11 cellular contexts compared by ENCODE assay signal in genomic region chr3:149532463-149533180, GRCh38. TPM values are rescaled to one million over a fixed set of nuclear protein-coding genes. Genes with fewer than 3 reads are reported as not detected.
A peak's percentile ranks its signal among the peaks of the same experiment; 100 is the strongest.
DNase-seq lines count a peak whose midpoint lies in the region; ATAC-seq, FAIRE-seq and TF ChIP-seq lines count a peak whose summit lies in the region.
"Had no signal": no experiment of that assay in that cellular context is flagged by ENCODE, and none has a peak within 500 bp of the region (broad histone marks: within the 10 kb centered on the region; RNA-seq: fewer than 3 reads in every experiment).

No MANE protein-coding gene starts in this region.

- DNase-seq in GM18507 (ENCODE audit: extremely low spot score, insufficient read length, low read depth) (peak; percentile 4), endodermal cell (no peak), spleen (no peak), NCI-H2196 (lab: John Stamatoyannopoulos, UW; ENCODE audit: unreplicated experiment) (no peak), cerebellar nuclear complex (lab: John Stamatoyannopoulos, UW) (no peak)
- DNase-seq: NCI-H2081 treated with DMSO at 0.1 percent for 48 hours; stimulated activated CD4-positive, alpha-beta T cell treated with anti-CD3 and anti-CD28 coated beads, Interleukin-15, amount 100 ng/mL, for 24 hours had no signal

- no peak overlapping the region for H3K9ac ChIP-seq in endodermal cell (ENCODE audit: extremely low read depth, low read length, poor library complexity, severe bottlenecking)

- FAIRE-seq in GM18507 (lab: Jason Lieb, UNC), result no peak
- FAIRE-seq: TTC549 had no signal

- no peaks in the 10 kb centered on the region for H3K27me3 Mint-ChIP-seq in endodermal cell (ENCODE audit: insufficient read depth)

- no peak for TF ChIP-seq POLR2A in spleen (IDR thresholded peaks at IDR 0.05)

- no peak overlapping the region for H3K27ac Mint-ChIP-seq in endodermal cell

- H3K27ac ChIP-seq in endodermal cell (ENCODE audit: low read depth, low read length) (peak overlapping the region; percentile 62), spleen (peak overlapping the region in 7 of 8 donors; percentile 48 to 77 (median 69))

- TF ChIP-seq CTCF in endodermal cell (conservative IDR thresholded peaks at IDR 0.05) (no peak), spleen (IDR thresholded peaks at IDR 0.05 in 8 of 11, conservative IDR thresholded peaks at IDR 0.05 in 3 of 11) (peak in 1 of 11 experiments; percentile 9)

- H3K9me3 ChIP-seq in endodermal cell (ENCODE audit: control insufficient read depth, low read length) (no peaks in the 10 kb centered on the region), spleen (no peaks in the 10 kb centered on the region)

- peaks cover 55% of the 10 kb centered on the region for H3K4me1 Mint-ChIP-seq in endodermal cell

- intact Hi-C loops in spleen (cut with DNase I; ENCODE audit: low total_unique reads), result loop anchor here (10.0 kb wide), 1 partner anchor 122 kb away; the partner anchor contains the start of gene WWTR1

- H3K9me3 Mint-ChIP-seq in endodermal cell, result no peaks in the 10 kb centered on the region

- H3K36me3 ChIP-seq in endodermal cell (ENCODE audit: control insufficient read depth, insufficient read depth, low read length) (peaks cover 8% of the 10 kb centered on the region), spleen (no peaks in the 10 kb centered on the region)

- H3K27me3 ChIP-seq in endodermal cell (ENCODE audit: control insufficient read depth, insufficient read depth, low read length, poor library complexity, severe bottlenecking), result no peaks in the 10 kb centered on the region
- no peaks in the 10 kb centered on the region for H3K27me3 ChIP-seq in spleen (replicated peaks in 1 of 7)

- H3K4me3 ChIP-seq in endodermal cell (ENCODE audit: low read length) (no peak overlapping the region), spleen (peak overlapping the region in 2 of 8 donors; percentile 16 to 37)

- ATAC-seq in HG02981 (IDR thresholded peaks at IDR 0.05; ENCODE audit: unreplicated experiment) (peak; percentile 47), GM18867 (IDR thresholded peaks at IDR 0.05; ENCODE audit: unreplicated experiment) (no peak), GM18861 (IDR thresholded peaks at IDR 0.05; ENCODE audit: unreplicated experiment) (no peak)

- H3K4me3 Mint-ChIP-seq in endodermal cell, result no peak overlapping the region

- H3K4me1 ChIP-seq in endodermal cell (ENCODE audit: control insufficient read depth, insufficient read depth, low read length) (peaks cover 9% of the 10 kb centered on the region), spleen (peaks cover 9 to 63% (median 39%) of the 10 kb centered on the region in 6 donors)

- 40 to 66% methylated on average over 2 to 6 of the region's 9 CpGs for WGBS in endodermal cell (ENCODE audit: insufficient coverage in 1 of 2, insufficient read length in 1 of 2), 2 experiments
- WGBS in spleen, 5 donors, result 5 to 13% (median 11%) methylated on average over 9 of the region's 9 CpGs

- H3K36me3 Mint-ChIP-seq in endodermal cell (ENCODE audit: low read depth), result no peaks in the 10 kb centered on the region

RNA-seq across cellular contexts. Expression of gene TM4SF4, which starts 58.1 kb away (rescaled TPM):
- total RNA-seq in endodermal cell, result not detected
- polyA plus RNA-seq in endodermal cell (2013, experiment 1 of 2), result not detected
- not detected for polyA plus RNA-seq in endodermal cell (2013, experiment 2 of 2)
- total RNA-seq in spleen, result not detected
- under 1 TPM in 2 of 3 donors, not detected in 1; 0.11 to 0.29 TPM for polyA plus RNA-seq in spleen
